Comparison of ENCODE assay signal across 30 cellular contexts in the genomic region with DNA sequence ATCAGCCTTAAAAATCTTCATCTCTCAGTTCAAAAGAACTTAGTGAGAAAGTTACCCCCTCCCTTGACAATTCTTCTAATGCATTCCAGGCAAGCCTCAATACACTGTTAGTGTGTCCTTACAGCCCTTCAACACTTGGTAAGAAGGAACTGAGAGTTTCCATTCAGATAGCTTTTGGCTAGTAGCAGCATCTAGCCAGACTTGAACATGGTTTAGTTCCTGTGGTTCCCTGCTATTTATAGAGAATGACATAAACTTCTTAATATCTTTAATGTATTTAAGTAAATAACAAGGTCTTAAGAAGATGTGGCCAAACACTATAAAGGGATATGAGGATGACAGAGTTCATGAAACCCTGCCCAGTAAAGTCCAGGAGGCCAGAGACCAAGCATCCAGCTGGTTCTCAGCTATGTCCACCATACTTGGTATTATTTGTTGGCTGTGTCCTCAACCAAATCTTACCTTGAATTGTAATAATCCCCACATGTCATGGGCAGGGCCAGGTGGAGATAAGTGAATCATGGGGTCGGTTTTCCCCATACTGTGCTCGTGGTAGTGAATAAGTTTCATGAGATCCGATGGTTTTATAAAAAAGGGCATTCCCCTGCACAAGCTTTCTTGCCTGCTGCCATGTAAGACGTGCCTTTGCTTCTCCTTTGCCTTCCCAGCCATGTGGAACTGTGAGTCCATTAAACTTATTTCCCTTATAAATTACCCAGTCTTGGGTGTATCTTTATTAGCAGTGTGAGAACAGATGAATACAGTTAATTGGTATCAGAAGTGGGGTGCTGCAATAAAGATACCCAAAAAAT.
DNase-seq lines count a peak whose midpoint lies in the region; ATAC-seq, FAIRE-seq and TF ChIP-seq lines count a peak whose summit lies in the region.
"Had no signal": no experiment of that assay in that cellular context is flagged by ENCODE, and none has a peak within 500 bp of the region (broad histone marks: within the 10 kb centered on the region; RNA-seq: fewer than 3 reads in every experiment).

No MANE protein-coding gene starts in this region.

- ATAC-seq in GM18909 (IDR thresholded peaks at IDR 0.05; ENCODE audit: poor library complexity, unreplicated experiment) (peak; percentile 52), HG02973 (IDR thresholded peaks at IDR 0.05; ENCODE audit: unreplicated experiment) (peak; percentile 55), GM21367 (IDR thresholded peaks at IDR 0.05; ENCODE audit: unreplicated experiment) (no peak), GM21447 (IDR thresholded peaks at IDR 0.05; ENCODE audit: unreplicated experiment) (no peak)
- ATAC-seq: activated CD8-positive, alpha-beta memory T cell treated with anti-CD3 and anti-CD28 coated beads, Interleukin-2, amount 10 ng/mL, durations not matched to agents 7 days and 5 days; activated T-cell treated with anti-CD3 and anti-CD28 coated beads, Interleukin-2, amount 50 U/mL, for 4 hours; CD8-positive, alpha-beta T cell; gastroesophageal sphincter; left cardiac atrium; mucosa of descending colon; PC-3; stimulated activated effector memory CD8-positive, alpha-beta T cell treated with anti-CD3 and anti-CD28 coated beads, Interleukin-12 subunit alpha, Interleukin-12 subunit beta, amount 100 ng/mL, for 72 hours had no signal

- peak; percentile 82 for FAIRE-seq in GM12891 (lab: Jason Lieb, UNC)
- FAIRE-seq: astrocyte, H1, TTC549 had no signal

- no peak overlapping the region for H3K4me3 ChIP-seq in choroid plexus epithelial cell (ENCODE audit: low read depth, low read length)
- H3K4me3 ChIP-seq: cardiac muscle cell, colonic mucosa, gastroesophageal sphincter, hepatocyte, mucosa of descending colon had no signal

- intact Hi-C loops in posterior vena cava (cut with DNase I): no loop called here

- DNase-seq in GM12891 (ENCODE audit: insufficient read length, low spot score): no peak
- peak; percentile 27 for DNase-seq in choroid plexus epithelial cell (ENCODE audit: low read depth)
- DNase-seq in NCI-H2171 (lab: John Stamatoyannopoulos, UW): no peak
- DNase-seq in posterior vena cava (ENCODE audit: low spot score): no peak
- DNase-seq: activated CD4-positive, alpha-beta T cell treated with anti-CD3 and anti-CD28 coated beads, Interleukin-2, amount 50 U/mL, for 4 hours; activated CD8-positive, alpha-beta memory T cell treated with anti-CD3 and anti-CD28 coated beads, Interleukin-2, amount 10 ng/mL, durations not matched to agents 7 days and 5 days; activated gamma-delta T cell treated with Interleukin-2 at 50 U/mL for 16 hours; activated T-cell treated with anti-CD3 and anti-CD28 coated beads, Interleukin-2, amount 50 U/mL, for 4 hours; CD8-positive, alpha-beta T cell; colonic mucosa; effector CD4-positive, alpha-beta T cell; left cardiac atrium; mucosa of descending colon; NCI-H1092 treated with DMSO at 0.1 percent for 48 hours; NCI-H187 treated with DMSO at 0.1 percent for 48 hours; NCI-H524 treated with DMSO at 0.1 percent for 48 hours; NK-92 treated with Interleukin-12 subunit alpha and Interleukin-12 subunit beta, amount 100 ng/mL, for 24 hours; PC-3; SK-N-SH had no signal

- no peak for TF ChIP-seq POLR2A in GM12891 (IDR thresholded peaks at IDR 0.05; ENCODE audit: low read depth, low read length)

- TF ChIP-seq CTCF in choroid plexus epithelial cell (conservative IDR thresholded peaks at IDR 0.05; ENCODE audit: low read depth, low read length): no peak

TF ChIP-seq in GM12891, 5 proteins besides CTCF, POLR2A, EP300 and RAD21:
- no peak for TF ChIP-seq PAX5 (IDR thresholded peaks at IDR 0.05; ENCODE audit: insufficient read depth, low read length, severe bottlenecking)
- peak; percentile 93 for TF ChIP-seq SPI1 (IDR thresholded peaks at IDR 0.05; ENCODE audit: low read depth, low read length)

Comparison
In these comparisons a context has a peak if more than half of its experiments do, and no peak if none do; other contexts are left out.
1. ATAC-seq: peak in GM18909 (single experiment) and HG02973 (single experiment); none in GM21367 (single experiment) and GM21447 (single experiment).